Comparison of ENCODE assay signal across 7 cellular contexts in genomic region chr19:9796113-9796773, GRCh38. TPM values are rescaled to one million over a fixed set of nuclear protein-coding genes. Genes with fewer than 3 reads are reported as not detected.
DNase-seq lines count a peak whose midpoint lies in the region; FAIRE-seq and TF ChIP-seq lines count a peak whose summit lies in the region.

No MANE protein-coding gene starts in this region.

- dilution Hi-C loops in endothelial cell of umbilical vein (cut with MboI; ENCODE audit: extremely low pct_ligation_motif_present, low sequenced_read_pairs) = loop anchor here (10.0 kb wide), 1 partner anchor 171 kb away; the partner anchor contains the start of gene ZNF561

- no peaks in the 10 kb centered on the region; the same call in 1 of the 2 replicates for H3F3A ChIP-seq in OCI-LY1 (ENCODE audit: insufficient read depth, low read length)

- intact Hi-C loops in endothelial cell of umbilical vein (cut with micrococcal nuclease) = loop anchor here (1.0 to 2.0 kb wide), 6 partner anchors 171 to 660 kb away; partner anchors contain the start of genes ZNF266 and ZNF317

- no peaks in the 10 kb centered on the region for H3K79me2 ChIP-seq in OCI-LY1 (ENCODE audit: insufficient read depth, low read length)
- no peaks in the 10 kb centered on the region for H3K79me2 ChIP-seq in endothelial cell of umbilical vein (ENCODE audit: control insufficient read depth, insufficient read depth, low read length)

- H4K20me1 ChIP-seq in OCI-LY1 (ENCODE audit: insufficient read depth, low read length) (no peaks in the 10 kb centered on the region), endothelial cell of umbilical vein (replicated peaks; ENCODE audit: control insufficient read depth, extremely low read depth, insufficient read depth, low read length) (no peaks in the 10 kb centered on the region)

- H3K9me2 ChIP-seq in OCI-LY1 (ENCODE audit: low read depth, low read length) = no peaks in the 10 kb centered on the region

- H3K27me3 ChIP-seq in OCI-LY1 (ENCODE audit: insufficient read depth, low read length) = no peaks in the 10 kb centered on the region
- H3K27me3 ChIP-seq in endothelial cell of umbilical vein (ENCODE audit: control insufficient read depth in 2 of 2, insufficient read depth in 2 of 2, low read length in 2 of 2) = no peaks in the 10 kb centered on the region

- POLR2A ChIA-PET in endothelial cell of umbilical vein (lab: Charles Lee) = interaction anchor here (0.6 kb wide), 1 partner anchor 758 kb away, joined by 3 read pairs; no protein-coding TSS in a partner anchor

- H3K9ac ChIP-seq in OCI-LY1 (ENCODE audit: low read length) (peak overlapping the region; percentile 3; the same call in 1 of the 2 replicates), endothelial cell of umbilical vein (replicated peaks; ENCODE audit: extremely low read depth, insufficient read depth, low read length) (no peak overlapping the region)

- DNase-seq in GM13977 (ENCODE audit: low spot score) = peak; percentile 75
- peak; percentile 96 for DNase-seq in KBM-7
- peak; percentile 66 for DNase-seq in activated CD8-positive, alpha-beta memory T cell treated with anti-CD3 and anti-CD28 coated beads, Interleukin-2, amount 50 U/mL, for 24 hours (ENCODE audit: extremely low read depth)
- peak; percentile 94 for DNase-seq in endothelial cell of umbilical vein (ENCODE audit: low read depth, low spot score)
- peak; percentile 88 for DNase-seq in midbrain (lab: John Stamatoyannopoulos, UW)
- peak; percentile 47 to 66 for DNase-seq in stimulated activated CD8-positive, alpha-beta memory T cell treated with anti-CD3 and anti-CD28 coated beads, Interleukin-4, amount 100 ng/mL, for 1 hour (ENCODE audit: low read depth in 2 of 2, low spot score in 1 of 2)

- BruUV-seq in endothelial cell of umbilical vein (replicated peaks; lab: Mats Ljungman, UMichigan) = no TSS peak

- TF ChIP-seq CTCF in GM13977 (IDR thresholded peaks at IDR 0.05; ENCODE audit: extremely low read depth, insufficient read depth, missing control alignments) (peak; percentile 79), OCI-LY1 (IDR thresholded peaks at IDR 0.05; ENCODE audit: low read length) (peak; percentile 90), endothelial cell of umbilical vein (IDR thresholded peaks at IDR 0.05; ENCODE audit: extremely low read depth in 1 of 2, insufficient read depth in 1 of 2, low read depth in 1 of 2, low read length in 2 of 2) (peak; percentile 79 to 83)

- H2AFZ ChIP-seq in OCI-LY1 (ENCODE audit: low read length) (peak overlapping the region; percentile 1; the same call in 1 of the 2 replicates), endothelial cell of umbilical vein (ENCODE audit: low read depth, low read length) (peak overlapping the region; percentile 6)

- no peaks in the 10 kb centered on the region for H3K9me1 ChIP-seq in endothelial cell of umbilical vein (replicated peaks; ENCODE audit: control insufficient read depth, extremely low read depth, insufficient read depth, low read length)

- peak; percentile 97 for FAIRE-seq in endothelial cell of umbilical vein (lab: Jason Lieb, UNC)

- H3K27ac ChIP-seq in OCI-LY1 (ENCODE audit: low read depth, low read length, poor library complexity, severe bottlenecking) = no peak overlapping the region
- H3K27ac ChIP-seq in endothelial cell of umbilical vein (ENCODE audit: insufficient read depth, low read depth, low read length) = no peak overlapping the region

- in situ Hi-C loops in GM13977 (cut with MboI; ENCODE audit: low pct_unique_long_range_greater_than_20kb, low sequenced_read_pairs, unreplicated experiment) (loop anchor here (10.0 to 25.0 kb wide), 3 partner anchors 171 to 659 kb away; partner anchors contain the start of genes OR7G3, ZNF317, ZNF559 and ZNF561), KBM-7 (cut with MboI; ENCODE audit: low pct_unique_long_range_greater_than_20kb, low sequenced_read_pairs) (no loop called here)

- peak overlapping the region; percentile 28; the same call in 1 of the 2 replicates for H3K4me2 ChIP-seq in OCI-LY1 (ENCODE audit: low read length)
- H3K4me2 ChIP-seq in endothelial cell of umbilical vein (ENCODE audit: insufficient read depth, low read length) = no peak overlapping the region

- H3K9me3 ChIP-seq in OCI-LY1 (ENCODE audit: low read length) = no peaks in the 10 kb centered on the region
- no peaks in the 10 kb centered on the region for H3K9me3 ChIP-seq in endothelial cell of umbilical vein (replicated peaks; ENCODE audit: control insufficient read depth, insufficient read depth, low read length)

- H3K4me1 ChIP-seq in OCI-LY1 (ENCODE audit: insufficient read depth, low read length, severe bottlenecking) (peaks cover 15% of the 10 kb centered on the region), endothelial cell of umbilical vein (ENCODE audit: control insufficient read depth, extremely low read depth, insufficient read depth, low read length) (no peaks in the 10 kb centered on the region)

- 0 out of 2 replicates have a peak, but pooled peaks cover 5% of the 10 kb centered on the region for H3K36me3 ChIP-seq in OCI-LY1 (ENCODE audit: insufficient read depth, low read length)
- H3K36me3 ChIP-seq in endothelial cell of umbilical vein (ENCODE audit: control insufficient read depth in 2 of 2, extremely low read depth in 1 of 2, insufficient read depth in 2 of 2, low read length in 2 of 2) = no peaks in the 10 kb centered on the region

- H3K4me3 ChIP-seq in OCI-LY1 (ENCODE audit: low read depth, low read length, poor library complexity, severe bottlenecking) (no peak overlapping the region), endothelial cell of umbilical vein (replicated peaks in 1 of 3; ENCODE audit: insufficient read depth in 1 of 3, low read depth in 1 of 3, low read length in 3 of 3) (no peak overlapping the region)

- CTCF ChIA-PET in endothelial cell of umbilical vein (lab: Charles Lee) = interaction anchor here (0.6 to 1.5 kb wide), 10 partner anchors 23 to 591 kb away, joined by 3 to 34 read pairs (median 8); partner anchors contain the start of genes FBXL12, ZNF121 and ZNF846

- no peak for TF ChIP-seq POLR2A in endothelial cell of umbilical vein (IDR thresholded peaks at IDR 0.05; ENCODE audit: low read depth, low read length)

TF ChIP-seq in endothelial cell of umbilical vein, 7 proteins besides CTCF, POLR2A, EP300 and RAD21:
- TF ChIP-seq MYC (IDR thresholded peaks at IDR 0.05; ENCODE audit: low read depth, low read length) (no peak), MAX (IDR thresholded peaks at IDR 0.05; ENCODE audit: insufficient read depth, insufficient read length) (no peak), POLR2AphosphoS5 (IDR thresholded peaks at IDR 0.05; ENCODE audit: insufficient read depth, low read depth, low read length) (no peak), FOS (IDR thresholded peaks at IDR 0.05; ENCODE audit: borderline replicate concordance, insufficient read depth, low read length) (no peak), GATA2 (IDR thresholded peaks at IDR 0.05; ENCODE audit: insufficient read depth, insufficient read length, low read depth, low read length) (no peak), EZH2 (IDR thresholded peaks at IDR 0.05; ENCODE audit: borderline replicate concordance, low read depth, low read length, severe bottlenecking) (no peak), JUN (IDR thresholded peaks at IDR 0.05; ENCODE audit: borderline replicate concordance, insufficient read depth, insufficient read length, low read depth) (no peak)

RNA-seq across cellular contexts. Expression of gene FBXL12, which starts 22.6 kb away (rescaled TPM):
- 25.8 and 26.9 TPM in 2 replicates for total RNA-seq in endothelial cell of umbilical vein
- polyA plus RNA-seq in endothelial cell of umbilical vein = 33.3 and 47.5 TPM in 2 replicates
- polyA plus RNA-seq in endothelial cell of umbilical vein (2011; cell fraction: cytosol; rRNA removed) = 22.7 and 30.7 TPM in 2 replicates
- 37.8 and 44.3 TPM in 2 replicates for polyA plus RNA-seq in endothelial cell of umbilical vein (2011; cell fraction: nucleus; rRNA removed)
- 16.0 and 20.6 TPM in 2 replicates for polyA plus RNA-seq in endothelial cell of umbilical vein (2012)
- polyA minus RNA-seq in endothelial cell of umbilical vein = 13.5 and 16.9 TPM in 2 replicates
- 8.6 TPM for polyA minus RNA-seq in endothelial cell of umbilical vein (2011; cell fraction: cytosol; rRNA and poly(A)+ RNA removed)
- polyA minus RNA-seq in endothelial cell of umbilical vein (2011; cell fraction: nucleus; rRNA and poly(A)+ RNA removed) = 16.0 and 23.8 TPM in 2 replicates

RNA-seq across cellular contexts. Expression of gene ZNF846, which starts 27.7 kb away (rescaled TPM):
- 6.9 and 8.3 TPM in 2 replicates for total RNA-seq in endothelial cell of umbilical vein
- polyA plus RNA-seq in endothelial cell of umbilical vein = 2.7 and 3.9 TPM in 2 replicates
- polyA plus RNA-seq in endothelial cell of umbilical vein (2011; cell fraction: cytosol; rRNA removed) = 3.7 and 4.4 TPM in 2 replicates
- polyA plus RNA-seq in endothelial cell of umbilical vein (2011; cell fraction: nucleus; rRNA removed) = 13.0 and 15.3 TPM in 2 replicates
- 5.3 and 6.9 TPM in 2 replicates for polyA plus RNA-seq in endothelial cell of umbilical vein (2012)
- 8.2 and 17.3 TPM in 2 replicates for polyA minus RNA-seq in endothelial cell of umbilical vein
- polyA minus RNA-seq in endothelial cell of umbilical vein (2011; cell fraction: cytosol; rRNA and poly(A)+ RNA removed) = not detected
- 11.1 and 11.5 TPM in 2 replicates for polyA minus RNA-seq in endothelial cell of umbilical vein (2011; cell fraction: nucleus; rRNA and poly(A)+ RNA removed)

RNA-seq across cellular contexts. Expression of gene UBL5, which starts 31.5 kb away (rescaled TPM):
- 351 and 364 TPM in 2 replicates for total RNA-seq in endothelial cell of umbilical vein
- polyA plus RNA-seq in endothelial cell of umbilical vein = 839 and 1,226 TPM in 2 replicates
- 1,164 and 1,424 TPM in 2 replicates for polyA plus RNA-seq in endothelial cell of umbilical vein (2011; cell fraction: cytosol; rRNA removed)
- polyA plus RNA-seq in endothelial cell of umbilical vein (2011; cell fraction: nucleus; rRNA removed) = 366 and 439 TPM in 2 replicates
- polyA plus RNA-seq in endothelial cell of umbilical vein (2012) = 737 and 963 TPM in 2 replicates
- 190 and 222 TPM in 2 replicates for polyA minus RNA-seq in endothelial cell of umbilical vein
- 69.3 TPM for polyA minus RNA-seq in endothelial cell of umbilical vein (2011; cell fraction: cytosol; rRNA and poly(A)+ RNA removed)
- 23.9 and 25.1 TPM in 2 replicates for polyA minus RNA-seq in endothelial cell of umbilical vein (2011; cell fraction: nucleus; rRNA and poly(A)+ RNA removed)

RNA-seq across cellular contexts. Expression of gene PIN1, which starts 38.9 kb away (rescaled TPM):
- 97.4 and 98.1 TPM in 2 replicates for total RNA-seq in endothelial cell of umbilical vein
- polyA plus RNA-seq in endothelial cell of umbilical vein = 115 and 129 TPM in 2 replicates
- 80.4 and 106 TPM in 2 replicates for polyA plus RNA-seq in endothelial cell of umbilical vein (2011; cell fraction: cytosol; rRNA removed)
- 57.1 and 64.3 TPM in 2 replicates for polyA plus RNA-seq in endothelial cell of umbilical vein (2011; cell fraction: nucleus; rRNA removed)
- polyA plus RNA-seq in endothelial cell of umbilical vein (2012) = 56.8 and 68.7 TPM in 2 replicates
- 22.2 and 28.5 TPM in 2 replicates for polyA minus RNA-seq in endothelial cell of umbilical vein
- polyA minus RNA-seq in endothelial cell of umbilical vein (2011; cell fraction: cytosol; rRNA and poly(A)+ RNA removed) = 39.6 TPM
- polyA minus RNA-seq in endothelial cell of umbilical vein (2011; cell fraction: nucleus; rRNA and poly(A)+ RNA removed) = 11.3 and 16.6 TPM in 2 replicates
